Comparison of ENCODE assay signal across 10 cellular contexts in the genomic region with DNA sequence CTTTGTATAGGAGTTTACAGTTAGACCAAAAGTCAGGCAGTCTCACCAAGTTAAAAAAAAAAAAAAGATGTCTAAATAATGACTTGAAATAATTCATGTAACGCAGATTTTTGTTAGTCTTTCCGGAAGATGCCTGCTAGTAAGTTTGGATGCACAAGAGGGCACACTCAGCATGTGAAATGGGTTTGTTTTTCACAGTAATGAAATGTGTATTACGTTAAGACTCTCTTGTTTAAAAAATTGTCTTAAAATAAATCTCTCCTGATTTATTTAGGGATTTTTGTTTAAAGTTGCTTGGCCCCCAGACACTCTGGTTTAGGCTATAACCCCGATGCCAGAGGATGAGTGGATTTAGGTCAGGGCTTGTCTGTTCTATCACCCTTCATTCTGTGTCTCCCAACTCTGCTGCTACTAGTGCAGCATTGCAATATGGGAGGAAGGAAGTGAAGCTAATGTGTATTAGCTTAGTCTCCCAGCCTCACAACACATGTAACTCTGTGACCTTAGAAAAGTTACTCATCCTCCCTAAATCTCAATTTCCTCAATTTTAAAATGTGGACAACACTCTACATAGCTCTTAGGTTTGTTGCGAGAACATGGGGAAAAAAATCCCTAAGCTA. TPM values are rescaled to one million over a fixed set of nuclear protein-coding genes. Genes with fewer than 3 reads are reported as not detected.
A peak's percentile ranks its signal among the peaks of the same experiment; 100 is the strongest.
DNase-seq lines count a peak whose midpoint lies in the region; ATAC-seq and TF ChIP-seq lines count a peak whose summit lies in the region.
"Had no signal": no experiment of that assay in that cellular context is flagged by ENCODE, and none has a peak within 500 bp of the region (broad histone marks: within the 10 kb centered on the region; RNA-seq: fewer than 3 reads in every experiment).

No MANE protein-coding gene starts in this region.

- H3K4ac ChIP-seq in mesendoderm (ENCODE audit: low read depth, low read length): no peak overlapping the region

- no peaks in the 10 kb centered on the region for H3K79me1 ChIP-seq in mesendoderm (ENCODE audit: low read length)

- H2BK5ac ChIP-seq in mesendoderm (ENCODE audit: low read length): no peak overlapping the region

- H3K27me3 ChIP-seq in cardiac muscle cell (no peaks in the 10 kb centered on the region), right cardiac atrium (ENCODE audit: control insufficient read depth, insufficient read depth) (no peaks in the 10 kb centered on the region), gastroesophageal sphincter (no peaks in the 10 kb centered on the region), uterus (no peaks in the 10 kb centered on the region), mesendoderm (ENCODE audit: insufficient read depth, low read length, poor library complexity) (no peaks in the 10 kb centered on the region)

- TF ChIP-seq POLR2A in gastroesophageal sphincter (IDR thresholded peaks at IDR 0.05): no peak
- TF ChIP-seq POLR2A in uterus (IDR thresholded peaks at IDR 0.05): no peak

- no peak overlapping the region for H3K4me3 ChIP-seq in cardiac muscle cell
- H3K4me3 ChIP-seq in right cardiac atrium (ENCODE audit: low read length): no peak overlapping the region
- no peak overlapping the region for H3K4me3 ChIP-seq in gastroesophageal sphincter
- no peak overlapping the region for H3K4me3 ChIP-seq in uterus
- no peak overlapping the region for H3K4me3 ChIP-seq in mesendoderm (ENCODE audit: low read length)

- H2BK120ac ChIP-seq in mesendoderm (ENCODE audit: low read depth, low read length): no peak overlapping the region

- H4K5ac ChIP-seq in mesendoderm (ENCODE audit: low read length): no peak overlapping the region

- 68% methylated on average over 5 of the region's 5 CpGs for WGBS in right cardiac atrium
- WGBS in gastroesophageal sphincter (ENCODE audit: low coverage in 1 of 2), 2 donors: 27 to 37% methylated on average over 5 of the region's 5 CpGs
- no CpG with 5 or more reads among the region's 5 CpGs for WGBS in mesendoderm (ENCODE audit: extremely low coverage, insufficient coverage, low lambda C conversion rate)

- ATAC-seq in right cardiac atrium: no peak
- no peak for ATAC-seq in gastroesophageal sphincter

- H3K9ac ChIP-seq in mesendoderm (ENCODE audit: low read length): no peak overlapping the region

- H2BK15ac ChIP-seq in mesendoderm (replicated peaks; ENCODE audit: low read depth): no peak overlapping the region

- H3K36me3 ChIP-seq in cardiac muscle cell: peaks cover 18% of the 10 kb centered on the region
- peaks cover 0 to 60% of the 10 kb centered on the region in 2 donors for H3K36me3 ChIP-seq in gastroesophageal sphincter
- H3K36me3 ChIP-seq in uterus: no peaks in the 10 kb centered on the region
- H3K36me3 ChIP-seq in mesendoderm (ENCODE audit: control insufficient read depth, insufficient read depth, low read length): peaks cover 4% of the 10 kb centered on the region

- H3K18ac ChIP-seq in mesendoderm (ENCODE audit: low read length): no peak overlapping the region

- H3K4me1 ChIP-seq in cardiac muscle cell (ENCODE audit: low read depth): no peaks in the 10 kb centered on the region
- no peaks in the 10 kb centered on the region for H3K4me1 ChIP-seq in right cardiac atrium (ENCODE audit: control insufficient read depth, insufficient read depth, low read length)
- H3K4me1 ChIP-seq in gastroesophageal sphincter: peaks cover 0 to 16% (median 0%) of the 10 kb centered on the region in 3 donors
- no peaks in the 10 kb centered on the region for H3K4me1 ChIP-seq in uterus
- H3K4me1 ChIP-seq in mesendoderm (ENCODE audit: control insufficient read depth, low read depth, low read length): no peaks in the 10 kb centered on the region

- H2AK5ac ChIP-seq in mesendoderm (ENCODE audit: low read length): no peak overlapping the region

- H3K9me3 ChIP-seq in cardiac muscle cell (ENCODE audit: low read depth): no peaks in the 10 kb centered on the region
- H3K9me3 ChIP-seq in right cardiac atrium (ENCODE audit: control insufficient read depth, low read length): no peaks in the 10 kb centered on the region
- no peaks in the 10 kb centered on the region for H3K9me3 ChIP-seq in gastroesophageal sphincter
- H3K9me3 ChIP-seq in uterus: no peaks in the 10 kb centered on the region

- H3K56ac ChIP-seq in mesendoderm (ENCODE audit: low read length): no peak overlapping the region

- DNase-seq in cardiac muscle cell (ENCODE audit: low read depth in 1 of 2, low spot score in 1 of 2): peak in 1 of 2 donors; percentile 29
- DNase-seq in right cardiac atrium: no peak
- DNase-seq in uterus: peak; percentile 35 to 46
- no peak for DNase-seq in OCI-M2 (lab: John Stamatoyannopoulos, UW; ENCODE audit: unreplicated experiment)
- DNase-seq in NCI-H2171 treated with DMSO at 0.1 percent for 48 hours (lab: John Stamatoyannopoulos, UW): no peak
- no peak for DNase-seq in mesendoderm
- DNase-seq: activated CD4-positive, alpha-beta T cell treated with anti-CD3 and anti-CD28 coated beads for 1 hour; activated naive CD4-positive, alpha-beta T cell treated with anti-CD3 and anti-CD28 coated beads, Interleukin-2, amount 50 U/mL, for 16 hours had no signal

- intact Hi-C loops in right cardiac atrium (cut with DNase I) (loop anchor here in 1 of 4 donors (10.0 kb wide), 1 partner anchor 78 kb away; no protein-coding TSS in a partner anchor), uterus (cut with DNase I; ENCODE audit: low total_unique reads) (loop anchor here (10.0 kb wide), 1 partner anchor 618 kb away; no protein-coding TSS in a partner anchor)

- H3K23ac ChIP-seq in mesendoderm (ENCODE audit: low read length): no peak overlapping the region

- peak; percentile 22 for TF ChIP-seq CTCF in cardiac muscle cell (IDR thresholded peaks at IDR 0.05; ENCODE audit: low read depth, low read length)
- TF ChIP-seq CTCF in VCaP (conservative IDR thresholded peaks at IDR 0.05): peak; percentile 44
- TF ChIP-seq CTCF in gastroesophageal sphincter (IDR thresholded peaks at IDR 0.05): peak in 3 of 4 experiments; percentile 56 to 58 (median 58)
- TF ChIP-seq CTCF in uterus (IDR thresholded peaks at IDR 0.05): peak; percentile 58 to 75 (median 65)

- TF ChIP-seq EP300 in gastroesophageal sphincter (IDR thresholded peaks at IDR 0.05): no peak

- no peaks in the 10 kb centered on the region for H3K79me2 ChIP-seq in mesendoderm (ENCODE audit: control insufficient read depth, insufficient read depth, low read length)

- H3K4me2 ChIP-seq in mesendoderm (ENCODE audit: low read length): no peak overlapping the region

- no peak overlapping the region for H4K8ac ChIP-seq in mesendoderm (ENCODE audit: low read depth, low read length)

- no peak overlapping the region for H3K27ac ChIP-seq in cardiac muscle cell
- no peak overlapping the region for H3K27ac ChIP-seq in right cardiac atrium (ENCODE audit: low read length)
- no peak overlapping the region for H3K27ac ChIP-seq in VCaP
- H3K27ac ChIP-seq in gastroesophageal sphincter: peak overlapping the region in 2 of 4 donors; percentile 22 to 48
- peak overlapping the region; percentile 32 to 67 for H3K27ac ChIP-seq in uterus
- H3K27ac ChIP-seq in mesendoderm (ENCODE audit: low read depth, low read length): no peak overlapping the region

RNA-seq across cellular contexts. Expression of gene CTH, which starts 25.7 kb away (rescaled TPM):
- total RNA-seq in cardiac muscle cell (4.3 and 4.8 TPM in 2 replicates), right cardiac atrium (1 to 10 TPM in 3 of 4 donors, under 1 TPM in 1; 0.94 to 2.1 (median 1.7) TPM), gastroesophageal sphincter (1 to 10 TPM; 1.0 to 4.4 (median 3.0) TPM), uterus (10 to 100 TPM in 1 of 4 donors, 1 to 10 TPM in 3; 1.0 to 11.2 (median 3.5) TPM)
- polyA plus RNA-seq in cardiac muscle cell (4.0 and 6.5 TPM in 2 replicates), right cardiac atrium (3.9 TPM)
- 18.5 TPM for polyA plus RNA-seq in mesendoderm (2013, experiment 1 of 2)
- 20.1 TPM for polyA plus RNA-seq in mesendoderm (2013, experiment 2 of 2)

Comparison
In these comparisons a context has a peak if more than half of its experiments do, and no peak if none do; other contexts are left out.
1. DNase-seq: peak in uterus (2 of 2); none in right cardiac atrium (0 of 3), OCI-M2 (single experiment), NCI-H2171 treated with DMSO at 0.1 percent for 48 hours (single experiment) and mesendoderm (single experiment).
2. H3K27ac ChIP-seq: peak in uterus (2 of 2); none in cardiac muscle cell (single experiment), right cardiac atrium (single experiment), VCaP (single experiment) and mesendoderm (single experiment).
3. Peak in every context shown above with its lines, with median percentiles within 50 percentile points of each other: CTCF ChIP-seq.